Comparison of ENCODE assay signal across 1 cellular context in the genomic region with DNA sequence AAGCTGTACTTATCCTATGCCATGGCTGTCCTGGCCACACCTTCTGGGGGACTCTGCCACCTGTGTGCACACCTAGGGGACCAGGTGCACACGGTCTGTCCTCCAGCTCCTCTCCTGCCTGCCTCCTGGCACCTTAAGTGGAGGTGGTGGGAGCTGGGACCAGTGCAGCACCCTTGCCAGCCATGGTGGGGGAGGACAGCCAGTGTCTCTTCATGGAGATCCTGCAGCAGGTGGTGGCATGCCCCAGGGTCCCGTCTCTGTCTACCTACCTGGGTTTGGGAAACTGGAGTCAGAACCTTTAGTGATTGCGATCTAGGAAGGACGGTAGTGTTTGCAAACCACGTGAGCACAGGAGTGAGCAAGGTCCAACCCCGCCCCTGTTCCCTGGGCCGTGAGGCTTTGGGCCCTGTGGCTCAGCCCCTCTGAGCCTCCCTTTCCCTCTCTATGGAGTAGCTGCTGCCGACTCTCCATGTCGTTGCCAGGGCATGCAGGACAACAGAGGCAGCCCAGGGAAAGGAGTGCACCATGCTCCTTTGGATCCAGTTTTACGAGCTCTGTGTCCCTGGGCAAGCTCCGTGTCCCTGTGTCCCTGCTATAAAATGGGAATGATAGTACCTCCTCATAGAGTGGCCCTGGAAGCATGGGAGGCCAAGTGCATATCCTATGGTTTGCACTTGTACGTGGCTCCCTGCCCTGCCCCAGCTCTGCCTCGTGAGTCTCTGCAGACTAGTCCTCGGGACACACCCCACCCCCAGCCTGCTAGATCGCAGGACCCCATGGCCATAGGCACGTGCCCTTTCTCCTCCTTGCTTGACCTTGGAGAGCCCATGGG.
A peak's percentile ranks its signal among the peaks of the same experiment; 100 is the strongest.
TF ChIP-seq lines count a peak whose summit lies in the region.

No MANE protein-coding gene starts in this region.

TF ChIP-seq in HepG2, 621 proteins besides CTCF, POLR2A, EP300 and RAD21 (continues in another document):
- TF ChIP-seq BCL6 (CRISPR knock-in tag; IDR thresholded peaks at IDR 0.05) (peak; percentile 74; the same call in 1 of the 2 replicates), NR2C2 (CRISPR knock-in tag; IDR thresholded peaks at IDR 0.05; ENCODE audit: borderline replicate concordance) (no peak), ZNF556 (CRISPR knock-in tag; IDR thresholded peaks at IDR 0.05; ENCODE audit: borderline replicate concordance) (no peak), FOSL1 (CRISPR knock-in tag; IDR thresholded peaks at IDR 0.05; ENCODE audit: borderline replicate concordance) (no peak), ZNF282 (IDR thresholded peaks at IDR 0.05; ENCODE audit: partially characterized antibody) (no peak), ZNF274 (CRISPR knock-in tag; IDR thresholded peaks at IDR 0.05) (0 out of 2 replicates have a peak, but pooled peaks have one; percentile 38), SP1 (IDR thresholded peaks at IDR 0.05) (no peak), SP1 (CRISPR knock-in tag; IDR thresholded peaks at IDR 0.05) (0 out of 2 replicates have a peak, but pooled peaks have one; percentile 25), TRIM24 (CRISPR knock-in tag; IDR thresholded peaks at IDR 0.05) (no peak), ZMYM3 (CRISPR knock-in tag; IDR thresholded peaks at IDR 0.05) (peak; percentile 85), KLF12 (CRISPR knock-in tag; IDR thresholded peaks at IDR 0.05; ENCODE audit: borderline replicate concordance) (no peak), SMC3 (IDR thresholded peaks at IDR 0.05; ENCODE audit: low read length) (no peak), ZNF605 (CRISPR knock-in tag; IDR thresholded peaks at IDR 0.05) (peak; percentile 53; the same call in 1 of the 2 replicates), ZFP36L2 (CRISPR knock-in tag; IDR thresholded peaks at IDR 0.05) (no peak), ZNF619 (CRISPR knock-in tag; IDR thresholded peaks at IDR 0.05) (no peak), ASH2L (IDR thresholded peaks at IDR 0.05; ENCODE audit: insufficient read length, low read depth, low read length) (no peak), DPF2 (CRISPR knock-in tag; IDR thresholded peaks at IDR 0.05; ENCODE audit: borderline replicate concordance, low read depth) (no peak; the same call in 1 of the 2 replicates), ZSCAN22 (CRISPR knock-in tag; IDR thresholded peaks at IDR 0.05) (no peak), ZNF292 (CRISPR knock-in tag; IDR thresholded peaks at IDR 0.05; ENCODE audit: borderline replicate concordance, low read depth) (peak; percentile 69; the same call in 1 of the 2 replicates), CCDC6 (CRISPR knock-in tag; IDR thresholded peaks at IDR 0.05) (0 out of 2 replicates have a peak, but pooled peaks have one; percentile 54), MTA3 (CRISPR knock-in tag; IDR thresholded peaks at IDR 0.05) (no peak), ZFX (CRISPR knock-in tag; IDR thresholded peaks at IDR 0.05; ENCODE audit: low read depth) (peak; percentile 93), TMF1 (CRISPR knock-in tag; IDR thresholded peaks at IDR 0.05; ENCODE audit: low read depth) (no peak), ZNF446 (CRISPR knock-in tag; IDR thresholded peaks at IDR 0.05) (no peak), ARID2 (CRISPR knock-in tag; IDR thresholded peaks at IDR 0.05; ENCODE audit: borderline replicate concordance) (no peak), ELF1 (CRISPR knock-in tag; IDR thresholded peaks at IDR 0.05) (peak; percentile 46; the same call in 1 of the 2 replicates), POLR2G (IDR thresholded peaks at IDR 0.05; ENCODE audit: low read depth, low read length) (peak; percentile 81), ZNF205 (CRISPR knock-in tag; IDR thresholded peaks at IDR 0.05) (0 out of 2 replicates have a peak, but pooled peaks have one; percentile 23), ZNF558 (CRISPR knock-in tag; IDR thresholded peaks at IDR 0.05; ENCODE audit: borderline replicate concordance) (no peak), RBAK (CRISPR knock-in tag; IDR thresholded peaks at IDR 0.05) (no peak), FOXA1 (IDR thresholded peaks at IDR 0.05) (no peak), FOXA1 (CRISPR knock-in tag; IDR thresholded peaks at IDR 0.05) (peak; percentile 14; the same call in 1 of the 2 replicates)
- TF ChIP-seq, protein P1, sequence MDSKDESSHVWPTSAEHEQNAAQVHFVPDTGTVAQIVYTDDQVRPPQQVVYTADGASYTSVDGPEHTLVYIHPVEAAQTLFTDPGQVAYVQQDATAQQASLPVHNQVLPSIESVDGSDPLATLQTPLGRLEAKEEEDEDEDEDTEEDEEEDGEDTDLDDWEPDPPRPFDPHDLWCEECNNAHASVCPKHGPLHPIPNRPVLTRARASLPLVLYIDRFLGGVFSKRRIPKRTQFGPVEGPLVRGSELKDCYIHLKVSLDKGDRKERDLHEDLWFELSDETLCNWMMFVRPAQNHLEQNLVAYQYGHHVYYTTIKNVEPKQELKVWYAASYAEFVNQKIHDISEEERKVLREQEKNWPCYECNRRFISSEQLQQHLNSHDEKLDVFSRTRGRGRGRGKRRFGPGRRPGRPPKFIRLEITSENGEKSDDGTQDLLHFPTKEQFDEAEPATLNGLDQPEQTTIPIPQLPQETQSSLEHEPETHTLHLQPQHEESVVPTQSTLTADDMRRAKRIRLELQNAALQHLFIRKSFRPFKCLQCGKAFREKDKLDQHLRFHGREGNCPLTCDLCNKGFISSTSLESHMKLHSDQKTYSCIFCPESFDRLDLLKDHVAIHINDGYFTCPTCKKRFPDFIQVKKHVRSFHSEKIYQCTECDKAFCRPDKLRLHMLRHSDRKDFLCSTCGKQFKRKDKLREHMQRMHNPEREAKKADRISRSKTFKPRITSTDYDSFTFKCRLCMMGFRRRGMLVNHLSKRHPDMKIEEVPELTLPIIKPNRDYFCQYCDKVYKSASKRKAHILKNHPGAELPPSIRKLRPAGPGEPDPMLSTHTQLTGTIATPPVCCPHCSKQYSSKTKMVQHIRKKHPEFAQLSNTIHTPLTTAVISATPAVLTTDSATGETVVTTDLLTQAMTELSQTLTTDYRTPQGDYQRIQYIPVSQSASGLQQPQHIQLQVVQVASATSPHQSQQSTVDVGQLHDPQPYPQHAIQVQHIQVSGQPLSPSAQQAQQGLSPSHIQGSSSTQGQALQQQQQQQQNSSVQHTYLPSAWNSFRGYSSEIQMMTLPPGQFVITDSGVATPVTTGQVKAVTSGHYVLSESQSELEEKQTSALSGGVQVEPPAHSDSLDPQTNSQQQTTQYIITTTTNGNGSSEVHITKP (CRISPR knock-in tag; IDR thresholded peaks at IDR 0.05; ENCODE audit: low read depth), result no peak
- TF ChIP-seq, protein P2, sequence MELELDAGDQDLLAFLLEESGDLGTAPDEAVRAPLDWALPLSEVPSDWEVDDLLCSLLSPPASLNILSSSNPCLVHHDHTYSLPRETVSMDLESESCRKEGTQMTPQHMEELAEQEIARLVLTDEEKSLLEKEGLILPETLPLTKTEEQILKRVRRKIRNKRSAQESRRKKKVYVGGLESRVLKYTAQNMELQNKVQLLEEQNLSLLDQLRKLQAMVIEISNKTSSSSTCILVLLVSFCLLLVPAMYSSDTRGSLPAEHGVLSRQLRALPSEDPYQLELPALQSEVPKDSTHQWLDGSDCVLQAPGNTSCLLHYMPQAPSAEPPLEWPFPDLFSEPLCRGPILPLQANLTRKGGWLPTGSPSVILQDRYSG (CRISPR knock-in tag; IDR thresholded peaks at IDR 0.05), result no peak
- TF ChIP-seq, protein P3, sequence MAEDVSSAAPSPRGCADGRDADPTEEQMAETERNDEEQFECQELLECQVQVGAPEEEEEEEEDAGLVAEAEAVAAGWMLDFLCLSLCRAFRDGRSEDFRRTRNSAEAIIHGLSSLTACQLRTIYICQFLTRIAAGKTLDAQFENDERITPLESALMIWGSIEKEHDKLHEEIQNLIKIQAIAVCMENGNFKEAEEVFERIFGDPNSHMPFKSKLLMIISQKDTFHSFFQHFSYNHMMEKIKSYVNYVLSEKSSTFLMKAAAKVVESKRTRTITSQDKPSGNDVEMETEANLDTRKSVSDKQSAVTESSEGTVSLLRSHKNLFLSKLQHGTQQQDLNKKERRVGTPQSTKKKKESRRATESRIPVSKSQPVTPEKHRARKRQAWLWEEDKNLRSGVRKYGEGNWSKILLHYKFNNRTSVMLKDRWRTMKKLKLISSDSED (CRISPR knock-in tag; IDR thresholded peaks at IDR 0.05), result no peak
- TF ChIP-seq, protein P4, sequence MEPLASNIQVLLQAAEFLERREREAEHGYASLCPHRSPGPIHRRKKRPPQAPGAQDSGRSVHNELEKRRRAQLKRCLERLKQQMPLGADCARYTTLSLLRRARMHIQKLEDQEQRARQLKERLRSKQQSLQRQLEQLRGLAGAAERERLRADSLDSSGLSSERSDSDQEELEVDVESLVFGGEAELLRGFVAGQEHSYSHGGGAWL (CRISPR knock-in tag; IDR thresholded peaks at IDR 0.05), result 0 out of 2 replicates have a peak, but pooled peaks have one; percentile 66
- TF ChIP-seq, protein P5, sequence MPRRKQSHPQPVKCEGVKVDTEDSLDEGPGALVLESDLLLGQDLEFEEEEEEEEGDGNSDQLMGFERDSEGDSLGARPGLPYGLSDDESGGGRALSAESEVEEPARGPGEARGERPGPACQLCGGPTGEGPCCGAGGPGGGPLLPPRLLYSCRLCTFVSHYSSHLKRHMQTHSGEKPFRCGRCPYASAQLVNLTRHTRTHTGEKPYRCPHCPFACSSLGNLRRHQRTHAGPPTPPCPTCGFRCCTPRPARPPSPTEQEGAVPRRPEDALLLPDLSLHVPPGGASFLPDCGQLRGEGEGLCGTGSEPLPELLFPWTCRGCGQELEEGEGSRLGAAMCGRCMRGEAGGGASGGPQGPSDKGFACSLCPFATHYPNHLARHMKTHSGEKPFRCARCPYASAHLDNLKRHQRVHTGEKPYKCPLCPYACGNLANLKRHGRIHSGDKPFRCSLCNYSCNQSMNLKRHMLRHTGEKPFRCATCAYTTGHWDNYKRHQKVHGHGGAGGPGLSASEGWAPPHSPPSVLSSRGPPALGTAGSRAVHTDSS (CRISPR knock-in tag; conservative IDR thresholded peaks at IDR 0.05), result no peak
- TF ChIP-seq, protein P6, sequence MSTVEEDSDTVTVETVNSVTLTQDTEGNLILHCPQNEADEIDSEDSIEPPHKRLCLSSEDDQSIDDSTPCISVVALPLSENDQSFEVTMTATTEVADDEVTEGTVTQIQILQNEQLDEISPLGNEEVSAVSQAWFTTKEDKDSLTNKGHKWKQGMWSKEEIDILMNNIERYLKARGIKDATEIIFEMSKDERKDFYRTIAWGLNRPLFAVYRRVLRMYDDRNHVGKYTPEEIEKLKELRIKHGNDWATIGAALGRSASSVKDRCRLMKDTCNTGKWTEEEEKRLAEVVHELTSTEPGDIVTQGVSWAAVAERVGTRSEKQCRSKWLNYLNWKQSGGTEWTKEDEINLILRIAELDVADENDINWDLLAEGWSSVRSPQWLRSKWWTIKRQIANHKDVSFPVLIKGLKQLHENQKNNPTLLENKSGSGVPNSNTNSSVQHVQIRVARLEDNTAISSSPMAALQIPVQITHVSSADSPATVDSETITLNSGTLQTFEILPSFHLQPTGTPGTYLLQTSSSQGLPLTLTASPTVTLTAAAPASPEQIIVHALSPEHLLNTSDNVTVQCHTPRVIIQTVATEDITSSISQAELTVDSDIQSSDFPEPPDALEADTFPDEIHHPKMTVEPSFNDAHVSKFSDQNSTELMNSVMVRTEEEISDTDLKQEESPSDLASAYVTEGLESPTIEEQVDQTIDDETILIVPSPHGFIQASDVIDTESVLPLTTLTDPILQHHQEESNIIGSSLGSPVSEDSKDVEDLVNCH (CRISPR knock-in tag; IDR thresholded peaks at IDR 0.05), result no peak
- TF ChIP-seq, protein P7, sequence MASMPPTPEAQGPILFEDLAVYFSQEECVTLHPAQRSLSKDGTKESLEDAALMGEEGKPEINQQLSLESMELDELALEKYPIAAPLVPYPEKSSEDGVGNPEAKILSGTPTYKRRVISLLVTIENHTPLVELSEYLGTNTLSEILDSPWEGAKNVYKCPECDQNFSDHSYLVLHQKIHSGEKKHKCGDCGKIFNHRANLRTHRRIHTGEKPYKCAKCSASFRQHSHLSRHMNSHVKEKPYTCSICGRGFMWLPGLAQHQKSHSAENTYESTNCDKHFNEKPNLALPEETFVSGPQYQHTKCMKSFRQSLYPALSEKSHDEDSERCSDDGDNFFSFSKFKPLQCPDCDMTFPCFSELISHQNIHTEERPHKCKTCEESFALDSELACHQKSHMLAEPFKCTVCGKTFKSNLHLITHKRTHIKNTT (CRISPR knock-in tag; IDR thresholded peaks at IDR 0.05), result no peak
- TF ChIP-seq, protein P8, sequence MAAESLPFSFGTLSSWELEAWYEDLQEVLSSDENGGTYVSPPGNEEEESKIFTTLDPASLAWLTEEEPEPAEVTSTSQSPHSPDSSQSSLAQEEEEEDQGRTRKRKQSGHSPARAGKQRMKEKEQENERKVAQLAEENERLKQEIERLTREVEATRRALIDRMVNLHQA (CRISPR knock-in tag; IDR thresholded peaks at IDR 0.05), result no peak
- TF ChIP-seq, protein P9, sequence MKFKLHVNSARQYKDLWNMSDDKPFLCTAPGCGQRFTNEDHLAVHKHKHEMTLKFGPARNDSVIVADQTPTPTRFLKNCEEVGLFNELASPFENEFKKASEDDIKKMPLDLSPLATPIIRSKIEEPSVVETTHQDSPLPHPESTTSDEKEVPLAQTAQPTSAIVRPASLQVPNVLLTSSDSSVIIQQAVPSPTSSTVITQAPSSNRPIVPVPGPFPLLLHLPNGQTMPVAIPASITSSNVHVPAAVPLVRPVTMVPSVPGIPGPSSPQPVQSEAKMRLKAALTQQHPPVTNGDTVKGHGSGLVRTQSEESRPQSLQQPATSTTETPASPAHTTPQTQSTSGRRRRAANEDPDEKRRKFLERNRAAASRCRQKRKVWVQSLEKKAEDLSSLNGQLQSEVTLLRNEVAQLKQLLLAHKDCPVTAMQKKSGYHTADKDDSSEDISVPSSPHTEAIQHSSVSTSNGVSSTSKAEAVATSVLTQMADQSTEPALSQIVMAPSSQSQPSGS (CRISPR knock-in tag; IDR thresholded peaks at IDR 0.05), result peak; percentile 65; the same call in 1 of the 2 replicates
- TF ChIP-seq, protein P10, sequence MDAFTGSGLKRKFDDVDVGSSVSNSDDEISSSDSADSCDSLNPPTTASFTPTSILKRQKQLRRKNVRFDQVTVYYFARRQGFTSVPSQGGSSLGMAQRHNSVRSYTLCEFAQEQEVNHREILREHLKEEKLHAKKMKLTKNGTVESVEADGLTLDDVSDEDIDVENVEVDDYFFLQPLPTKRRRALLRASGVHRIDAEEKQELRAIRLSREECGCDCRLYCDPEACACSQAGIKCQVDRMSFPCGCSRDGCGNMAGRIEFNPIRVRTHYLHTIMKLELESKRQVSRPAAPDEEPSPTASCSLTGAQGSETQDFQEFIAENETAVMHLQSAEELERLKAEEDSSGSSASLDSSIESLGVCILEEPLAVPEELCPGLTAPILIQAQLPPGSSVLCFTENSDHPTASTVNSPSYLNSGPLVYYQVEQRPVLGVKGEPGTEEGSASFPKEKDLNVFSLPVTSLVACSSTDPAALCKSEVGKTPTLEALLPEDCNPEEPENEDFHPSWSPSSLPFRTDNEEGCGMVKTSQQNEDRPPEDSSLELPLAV (CRISPR knock-in tag; conservative IDR thresholded peaks at IDR 0.05; ENCODE audit: low read depth), result no peak
- TF ChIP-seq, protein P11, sequence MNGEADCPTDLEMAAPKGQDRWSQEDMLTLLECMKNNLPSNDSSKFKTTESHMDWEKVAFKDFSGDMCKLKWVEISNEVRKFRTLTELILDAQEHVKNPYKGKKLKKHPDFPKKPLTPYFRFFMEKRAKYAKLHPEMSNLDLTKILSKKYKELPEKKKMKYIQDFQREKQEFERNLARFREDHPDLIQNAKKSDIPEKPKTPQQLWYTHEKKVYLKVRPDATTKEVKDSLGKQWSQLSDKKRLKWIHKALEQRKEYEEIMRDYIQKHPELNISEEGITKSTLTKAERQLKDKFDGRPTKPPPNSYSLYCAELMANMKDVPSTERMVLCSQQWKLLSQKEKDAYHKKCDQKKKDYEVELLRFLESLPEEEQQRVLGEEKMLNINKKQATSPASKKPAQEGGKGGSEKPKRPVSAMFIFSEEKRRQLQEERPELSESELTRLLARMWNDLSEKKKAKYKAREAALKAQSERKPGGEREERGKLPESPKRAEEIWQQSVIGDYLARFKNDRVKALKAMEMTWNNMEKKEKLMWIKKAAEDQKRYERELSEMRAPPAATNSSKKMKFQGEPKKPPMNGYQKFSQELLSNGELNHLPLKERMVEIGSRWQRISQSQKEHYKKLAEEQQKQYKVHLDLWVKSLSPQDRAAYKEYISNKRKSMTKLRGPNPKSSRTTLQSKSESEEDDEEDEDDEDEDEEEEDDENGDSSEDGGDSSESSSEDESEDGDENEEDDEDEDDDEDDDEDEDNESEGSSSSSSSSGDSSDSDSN (CRISPR knock-in tag; IDR thresholded peaks at IDR 0.05), result peak; percentile 61
